Comparison of ENCODE assay signal across 1 cellular context in the genomic region with DNA sequence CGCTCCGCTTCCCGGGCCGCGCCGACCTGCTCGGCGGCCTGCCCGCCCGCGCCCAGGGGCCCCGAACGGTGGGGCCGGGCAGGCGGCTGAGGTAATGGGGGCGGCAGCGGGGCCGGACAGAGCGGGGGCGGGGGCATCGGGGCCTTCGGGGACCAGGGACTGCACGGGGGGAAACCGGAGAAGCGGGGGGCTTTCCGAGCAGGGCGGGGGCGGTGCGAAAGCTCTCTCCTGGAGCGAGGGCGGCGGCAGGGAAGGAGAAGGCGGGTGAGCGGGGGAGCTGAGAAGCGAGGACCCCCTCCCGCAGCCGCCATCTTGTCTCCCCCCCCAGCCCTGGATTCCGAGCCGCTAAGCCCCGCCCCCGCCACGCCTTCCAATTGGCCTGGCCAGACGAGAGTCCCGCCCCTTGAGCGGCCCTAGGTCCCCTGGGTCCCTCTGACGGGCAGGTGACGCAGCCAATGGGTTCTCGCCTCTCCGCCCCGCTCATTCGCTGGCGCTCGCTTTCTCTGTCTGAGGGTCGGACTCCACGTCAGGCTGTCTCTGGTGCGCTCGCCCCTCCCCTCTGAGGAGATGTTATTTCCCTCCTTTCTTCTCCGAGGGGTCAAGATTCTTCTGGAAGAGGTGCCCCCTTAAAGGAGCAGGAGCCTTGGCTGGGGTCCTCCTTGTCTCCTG.
A peak's percentile ranks its signal among the peaks of the same experiment; 100 is the strongest.
TF ChIP-seq lines count a peak whose summit lies in the region.

No MANE protein-coding gene starts in this region.

TF ChIP-seq in HepG2, 621 proteins besides CTCF, POLR2A, EP300 and RAD21 (continued from another document and continues in another):
- TF ChIP-seq, protein P1, sequence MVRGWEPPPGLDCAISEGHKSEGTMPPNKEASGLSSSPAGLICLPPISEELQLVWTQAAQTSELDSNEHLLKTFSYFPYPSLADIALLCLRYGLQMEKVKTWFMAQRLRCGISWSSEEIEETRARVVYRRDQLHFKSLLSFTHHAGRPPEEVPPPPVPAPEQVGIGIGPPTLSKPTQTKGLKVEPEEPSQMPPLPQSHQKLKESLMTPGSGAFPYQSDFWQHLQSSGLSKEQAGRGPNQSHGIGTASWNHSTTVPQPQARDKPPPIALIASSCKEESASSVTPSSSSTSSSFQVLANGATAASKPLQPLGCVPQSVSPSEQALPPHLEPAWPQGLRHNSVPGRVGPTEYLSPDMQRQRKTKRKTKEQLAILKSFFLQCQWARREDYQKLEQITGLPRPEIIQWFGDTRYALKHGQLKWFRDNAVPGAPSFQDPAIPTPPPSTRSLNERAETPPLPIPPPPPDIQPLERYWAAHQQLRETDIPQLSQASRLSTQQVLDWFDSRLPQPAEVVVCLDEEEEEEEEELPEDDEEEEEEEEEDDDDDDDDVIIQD (CRISPR knock-in tag; IDR thresholded peaks at IDR 0.05; ENCODE audit: low read depth), result peak; percentile 63; the same call in 1 of the 2 replicates
- TF ChIP-seq ATF4 (CRISPR knock-in tag; IDR thresholded peaks at IDR 0.05) (no peak), ZNF766 (CRISPR knock-in tag; IDR thresholded peaks at IDR 0.05; ENCODE audit: borderline replicate concordance) (peak; percentile 58), HOXA7 (CRISPR knock-in tag; IDR thresholded peaks at IDR 0.05) (no peak), ZSCAN25 (CRISPR knock-in tag; IDR thresholded peaks at IDR 0.05) (no peak; the same call in 1 of the 2 replicates), ZNF513 (CRISPR knock-in tag; conservative IDR thresholded peaks at IDR 0.05) (no peak), NCOA5 (CRISPR knock-in tag; IDR thresholded peaks at IDR 0.05) (no peak), ZNF703 (CRISPR knock-in tag; IDR thresholded peaks at IDR 0.05; ENCODE audit: borderline replicate concordance) (no peak), JDP2 (CRISPR knock-in tag; IDR thresholded peaks at IDR 0.05; ENCODE audit: borderline replicate concordance) (no peak), FOXA1 (IDR thresholded peaks at IDR 0.05) (no peak), FOXA1 (CRISPR knock-in tag; IDR thresholded peaks at IDR 0.05) (no peak), TBX3 (IDR thresholded peaks at IDR 0.05; ENCODE audit: borderline replicate concordance) (peak; percentile 63; the same call in 1 of the 2 replicates), REPIN1 (CRISPR knock-in tag; IDR thresholded peaks at IDR 0.05; ENCODE audit: borderline replicate concordance, low read depth) (no peak), NFE2L2 (IDR thresholded peaks at IDR 0.05; ENCODE audit: low read length) (no peak), SRSF4 (IDR thresholded peaks at IDR 0.05; ENCODE audit: low read depth, low read length, poor library complexity, severe bottlenecking) (no peak), ZNF768 (CRISPR knock-in tag; IDR thresholded peaks at IDR 0.05) (0 out of 2 replicates have a peak, but pooled peaks have one; percentile 29), BRCA1 (CRISPR knock-in tag; IDR thresholded peaks at IDR 0.05) (0 out of 2 replicates have a peak, but pooled peaks have one; percentile 30), PAWR (CRISPR knock-in tag; IDR thresholded peaks at IDR 0.05; ENCODE audit: borderline replicate concordance) (no peak), RARA (CRISPR knock-in tag; IDR thresholded peaks at IDR 0.05) (0 out of 2 replicates have a peak, but pooled peaks have one; percentile 12), HMGA1 (CRISPR knock-in tag; conservative IDR thresholded peaks at IDR 0.05) (no peak), SRY (CRISPR knock-in tag; IDR thresholded peaks at IDR 0.05) (0 out of 2 replicates have a peak, but pooled peaks have one; percentile 19), ZNF777 (CRISPR knock-in tag; IDR thresholded peaks at IDR 0.05) (peak; percentile 37)
- TF ChIP-seq, protein P2, sequence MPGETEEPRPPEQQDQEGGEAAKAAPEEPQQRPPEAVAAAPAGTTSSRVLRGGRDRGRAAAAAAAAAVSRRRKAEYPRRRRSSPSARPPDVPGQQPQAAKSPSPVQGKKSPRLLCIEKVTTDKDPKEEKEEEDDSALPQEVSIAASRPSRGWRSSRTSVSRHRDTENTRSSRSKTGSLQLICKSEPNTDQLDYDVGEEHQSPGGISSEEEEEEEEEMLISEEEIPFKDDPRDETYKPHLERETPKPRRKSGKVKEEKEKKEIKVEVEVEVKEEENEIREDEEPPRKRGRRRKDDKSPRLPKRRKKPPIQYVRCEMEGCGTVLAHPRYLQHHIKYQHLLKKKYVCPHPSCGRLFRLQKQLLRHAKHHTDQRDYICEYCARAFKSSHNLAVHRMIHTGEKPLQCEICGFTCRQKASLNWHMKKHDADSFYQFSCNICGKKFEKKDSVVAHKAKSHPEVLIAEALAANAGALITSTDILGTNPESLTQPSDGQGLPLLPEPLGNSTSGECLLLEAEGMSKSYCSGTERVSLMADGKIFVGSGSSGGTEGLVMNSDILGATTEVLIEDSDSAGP (CRISPR knock-in tag; IDR thresholded peaks at IDR 0.05; ENCODE audit: borderline replicate concordance), result peak; percentile 36; the same call in 1 of the 2 replicates
- TF ChIP-seq, protein P3, sequence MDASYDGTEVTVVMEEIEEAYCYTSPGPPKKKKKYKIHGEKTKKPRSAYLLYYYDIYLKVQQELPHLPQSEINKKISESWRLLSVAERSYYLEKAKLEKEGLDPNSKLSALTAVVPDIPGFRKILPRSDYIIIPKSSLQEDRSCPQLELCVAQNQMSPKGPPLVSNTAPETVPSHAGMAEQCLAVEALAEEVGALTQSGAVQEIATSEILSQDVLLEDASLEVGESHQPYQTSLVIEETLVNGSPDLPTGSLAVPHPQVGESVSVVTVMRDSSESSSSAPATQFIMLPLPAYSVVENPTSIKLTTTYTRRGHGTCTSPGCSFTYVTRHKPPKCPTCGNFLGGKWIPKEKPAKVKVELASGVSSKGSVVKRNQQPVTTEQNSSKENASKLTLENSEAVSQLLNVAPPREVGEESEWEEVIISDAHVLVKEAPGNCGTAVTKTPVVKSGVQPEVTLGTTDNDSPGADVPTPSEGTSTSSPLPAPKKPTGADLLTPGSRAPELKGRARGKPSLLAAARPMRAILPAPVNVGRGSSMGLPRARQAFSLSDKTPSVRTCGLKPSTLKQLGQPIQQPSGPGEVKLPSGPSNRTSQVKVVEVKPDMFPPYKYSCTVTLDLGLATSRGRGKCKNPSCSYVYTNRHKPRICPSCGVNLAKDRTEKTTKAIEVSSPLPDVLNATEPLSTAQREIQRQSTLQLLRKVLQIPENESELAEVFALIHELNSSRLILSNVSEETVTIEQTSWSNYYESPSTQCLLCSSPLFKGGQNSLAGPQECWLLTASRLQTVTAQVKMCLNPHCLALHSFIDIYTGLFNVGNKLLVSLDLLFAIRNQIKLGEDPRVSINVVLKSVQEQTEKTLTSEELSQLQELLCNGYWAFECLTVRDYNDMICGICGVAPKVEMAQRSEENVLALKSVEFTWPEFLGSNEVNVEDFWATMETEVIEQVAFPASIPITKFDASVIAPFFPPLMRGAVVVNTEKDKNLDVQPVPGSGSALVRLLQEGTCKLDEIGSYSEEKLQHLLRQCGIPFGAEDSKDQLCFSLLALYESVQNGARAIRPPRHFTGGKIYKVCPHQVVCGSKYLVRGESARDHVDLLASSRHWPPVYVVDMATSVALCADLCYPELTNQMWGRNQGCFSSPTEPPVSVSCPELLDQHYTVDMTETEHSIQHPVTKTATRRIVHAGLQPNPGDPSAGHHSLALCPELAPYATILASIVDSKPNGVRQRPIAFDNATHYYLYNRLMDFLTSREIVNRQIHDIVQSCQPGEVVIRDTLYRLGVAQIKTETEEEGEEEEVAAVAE (CRISPR knock-in tag; IDR thresholded peaks at IDR 0.05; ENCODE audit: borderline replicate concordance), result 0 out of 2 replicates have a peak, but pooled peaks have one; percentile 19
- TF ChIP-seq, protein P4, sequence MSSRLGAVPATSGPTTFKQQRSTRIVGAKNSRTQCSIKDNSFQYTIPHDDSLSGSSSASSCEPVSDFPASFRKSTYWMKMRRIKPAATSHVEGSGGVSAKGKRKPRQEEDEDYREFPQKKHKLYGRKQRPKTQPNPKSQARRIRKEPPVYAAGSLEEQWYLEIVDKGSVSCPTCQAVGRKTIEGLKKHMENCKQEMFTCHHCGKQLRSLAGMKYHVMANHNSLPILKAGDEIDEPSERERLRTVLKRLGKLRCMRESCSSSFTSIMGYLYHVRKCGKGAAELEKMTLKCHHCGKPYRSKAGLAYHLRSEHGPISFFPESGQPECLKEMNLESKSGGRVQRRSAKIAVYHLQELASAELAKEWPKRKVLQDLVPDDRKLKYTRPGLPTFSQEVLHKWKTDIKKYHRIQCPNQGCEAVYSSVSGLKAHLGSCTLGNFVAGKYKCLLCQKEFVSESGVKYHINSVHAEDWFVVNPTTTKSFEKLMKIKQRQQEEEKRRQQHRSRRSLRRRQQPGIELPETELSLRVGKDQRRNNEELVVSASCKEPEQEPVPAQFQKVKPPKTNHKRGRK (CRISPR knock-in tag; IDR thresholded peaks at IDR 0.05), result no peak
- TF ChIP-seq, protein P5, sequence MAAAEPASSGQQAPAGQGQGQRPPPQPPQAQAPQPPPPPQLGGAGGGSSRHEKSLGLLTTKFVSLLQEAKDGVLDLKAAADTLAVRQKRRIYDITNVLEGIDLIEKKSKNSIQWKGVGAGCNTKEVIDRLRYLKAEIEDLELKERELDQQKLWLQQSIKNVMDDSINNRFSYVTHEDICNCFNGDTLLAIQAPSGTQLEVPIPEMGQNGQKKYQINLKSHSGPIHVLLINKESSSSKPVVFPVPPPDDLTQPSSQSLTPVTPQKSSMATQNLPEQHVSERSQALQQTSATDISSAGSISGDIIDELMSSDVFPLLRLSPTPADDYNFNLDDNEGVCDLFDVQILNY (CRISPR knock-in tag; conservative IDR thresholded peaks at IDR 0.05), result no peak
- TF ChIP-seq, protein P6, sequence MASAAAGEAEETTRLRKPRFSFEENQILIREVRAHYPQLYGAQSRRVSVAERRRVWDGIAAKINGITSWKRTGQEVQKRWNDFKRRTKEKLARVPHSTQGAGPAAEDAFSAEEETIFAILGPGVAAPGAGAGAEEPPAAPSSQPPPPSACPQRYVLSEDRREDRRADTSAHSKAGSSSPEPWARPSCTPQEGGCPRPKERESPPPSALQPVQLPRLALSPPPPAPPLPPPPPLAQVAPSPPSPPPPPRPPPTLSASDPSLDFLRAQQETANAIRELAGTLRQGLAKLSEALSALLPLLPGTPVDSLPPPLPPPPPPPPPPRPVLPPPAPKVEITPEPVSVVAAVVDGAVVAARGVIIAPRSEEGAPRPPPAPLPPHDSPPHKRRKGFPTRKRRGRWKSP (CRISPR knock-in tag; IDR thresholded peaks at IDR 0.05), result no peak
- TF ChIP-seq, protein P7, sequence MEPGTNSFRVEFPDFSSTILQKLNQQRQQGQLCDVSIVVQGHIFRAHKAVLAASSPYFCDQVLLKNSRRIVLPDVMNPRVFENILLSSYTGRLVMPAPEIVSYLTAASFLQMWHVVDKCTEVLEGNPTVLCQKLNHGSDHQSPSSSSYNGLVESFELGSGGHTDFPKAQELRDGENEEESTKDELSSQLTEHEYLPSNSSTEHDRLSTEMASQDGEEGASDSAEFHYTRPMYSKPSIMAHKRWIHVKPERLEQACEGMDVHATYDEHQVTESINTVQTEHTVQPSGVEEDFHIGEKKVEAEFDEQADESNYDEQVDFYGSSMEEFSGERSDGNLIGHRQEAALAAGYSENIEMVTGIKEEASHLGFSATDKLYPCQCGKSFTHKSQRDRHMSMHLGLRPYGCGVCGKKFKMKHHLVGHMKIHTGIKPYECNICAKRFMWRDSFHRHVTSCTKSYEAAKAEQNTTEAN (CRISPR knock-in tag; conservative IDR thresholded peaks at IDR 0.05), result peak; percentile 49; the same call in 1 of the 2 replicates
- TF ChIP-seq, protein P8, sequence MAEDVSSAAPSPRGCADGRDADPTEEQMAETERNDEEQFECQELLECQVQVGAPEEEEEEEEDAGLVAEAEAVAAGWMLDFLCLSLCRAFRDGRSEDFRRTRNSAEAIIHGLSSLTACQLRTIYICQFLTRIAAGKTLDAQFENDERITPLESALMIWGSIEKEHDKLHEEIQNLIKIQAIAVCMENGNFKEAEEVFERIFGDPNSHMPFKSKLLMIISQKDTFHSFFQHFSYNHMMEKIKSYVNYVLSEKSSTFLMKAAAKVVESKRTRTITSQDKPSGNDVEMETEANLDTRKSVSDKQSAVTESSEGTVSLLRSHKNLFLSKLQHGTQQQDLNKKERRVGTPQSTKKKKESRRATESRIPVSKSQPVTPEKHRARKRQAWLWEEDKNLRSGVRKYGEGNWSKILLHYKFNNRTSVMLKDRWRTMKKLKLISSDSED (CRISPR knock-in tag; IDR thresholded peaks at IDR 0.05), result no peak
